Comparison of ENCODE assay signal across 24 cellular contexts in genomic region chr16:79810449-79811189, GRCh38.
DNase-seq lines count a peak whose midpoint lies in the region; FAIRE-seq and TF ChIP-seq lines count a peak whose summit lies in the region.
"Had no signal": no experiment of that assay in that cellular context is flagged by ENCODE, and none has a peak within 500 bp of the region (broad histone marks: within the 10 kb centered on the region; RNA-seq: fewer than 3 reads in every experiment).

No MANE protein-coding gene starts in this region.

- no peaks in the 10 kb centered on the region for H3K36me3 ChIP-seq in bronchial epithelial cell (ENCODE audit: control insufficient read depth, insufficient read depth, low read length)
- H3K36me3 ChIP-seq in endodermal cell (ENCODE audit: control insufficient read depth, insufficient read depth, low read length): no peaks in the 10 kb centered on the region
- H3K36me3 ChIP-seq: BLaER1 treated with 17β-estradiol and CSF1 and Interleukin-3, amounts not matched to agents 10 nM and 100 nM; brain microvascular endothelial cell; Peyer's patch had no signal

- in situ Hi-C loops in Caki2 (cut with HindIII; ENCODE audit: low pct_unique_long_range_greater_than_20kb, low sequenced_read_pairs): no loop called here

- no peaks in the 10 kb centered on the region for H3K27me3 ChIP-seq in bronchial epithelial cell (ENCODE audit: control insufficient read depth, insufficient read depth, low read length)
- no peaks in the 10 kb centered on the region for H3K27me3 ChIP-seq in endodermal cell (ENCODE audit: control insufficient read depth, insufficient read depth, low read length, poor library complexity, severe bottlenecking)
- H3K27me3 ChIP-seq: BLaER1 treated with 17β-estradiol and CSF1 and Interleukin-3, amounts not matched to agents 10 nM and 100 nM; brain microvascular endothelial cell; Peyer's patch had no signal

- H3K36me3 Mint-ChIP-seq in endodermal cell (ENCODE audit: low read depth): no peaks in the 10 kb centered on the region
- H3K36me3 Mint-ChIP-seq: natural killer cell; stimulated activated effector memory CD8-positive, alpha-beta T cell treated with anti-CD3 and anti-CD28 coated beads, Interleukin-12 subunit alpha, Interleukin-12 subunit beta, amount 100 ng/mL, for 72 hours had no signal

- TF ChIP-seq CTCF in bronchial epithelial cell (IDR thresholded peaks at IDR 0.05; ENCODE audit: insufficient read depth, low read length, severe bottlenecking) (no peak), endodermal cell (conservative IDR thresholded peaks at IDR 0.05) (no peak)

- 88% methylated on average over 6 of the region's 6 CpGs; no CpG with 5 or more reads in 1 of the 2 experiments for WGBS in endodermal cell (ENCODE audit: insufficient coverage in 1 of 2, insufficient read length in 1 of 2), 2 experiments

- no peak overlapping the region for H3K27ac Mint-ChIP-seq in endodermal cell
- H3K27ac Mint-ChIP-seq: activated CD4-positive, alpha-beta T cell treated with anti-CD3 and anti-CD28 coated beads for 36 hours; activated T-cell treated with anti-CD3 and anti-CD28 coated beads, Interleukin-2, amount 50 U/mL, for 24 hours; natural killer cell; stimulated activated effector memory CD8-positive, alpha-beta T cell treated with anti-CD3 and anti-CD28 coated beads, Interleukin-12 subunit alpha, Interleukin-12 subunit beta, amount 100 ng/mL, for 72 hours; T-helper 17 cell had no signal

- peaks cover 12% of the 10 kb centered on the region for H3K9me3 ChIP-seq in endodermal cell (ENCODE audit: control insufficient read depth, low read length)
- H3K9me3 ChIP-seq: Peyer's patch had no signal

- FAIRE-seq in bronchial epithelial cell (lab: Jason Lieb, UNC): no peak

- peaks cover 4% of the 10 kb centered on the region for H3K27me3 Mint-ChIP-seq in endodermal cell (ENCODE audit: insufficient read depth)

- no peaks in the 10 kb centered on the region for H3K4me1 ChIP-seq in endodermal cell (ENCODE audit: control insufficient read depth, insufficient read depth, low read length)
- H3K4me1 ChIP-seq: Peyer's patch had no signal

- DNase-seq in Caki2 (ENCODE audit: low read depth): peak; percentile 40
- DNase-seq in NCI-H226: peak; percentile 26
- peak; percentile 80 for DNase-seq in bronchial epithelial cell (ENCODE audit: low read depth)
- DNase-seq in iPS-NIHi7 (ENCODE audit: extremely low spot score): peak; percentile 13
- DNase-seq in endodermal cell: no peak
- DNase-seq in NCI-H2196 (lab: John Stamatoyannopoulos, UW; ENCODE audit: unreplicated experiment): no peak
- DNase-seq in central memory CD4-positive, alpha-beta T cell: no peak
- no peak for DNase-seq in SK-N-DZ (ENCODE audit: low spot score)
- DNase-seq: activated CD4-positive, alpha-beta T cell treated with anti-CD3 and anti-CD28 coated beads for 36 hours; activated T-cell treated with anti-CD3 and anti-CD28 coated beads, Interleukin-2, amount 50 U/mL, for 24 hours; cortex of kidney; head of caudate nucleus; IMR-90; natural killer cell; NCI-H2081 treated with DMSO at 0.1 percent for 48 hours; NCI-H510A treated with DMSO at 0.1 percent for 48 hours; Peyer's patch; retina; T-helper 17 cell had no signal

- no peak overlapping the region for H3K9ac ChIP-seq in endodermal cell (ENCODE audit: extremely low read depth, low read length, poor library complexity, severe bottlenecking)
- H3K9ac ChIP-seq: BLaER1 treated with 17β-estradiol and CSF1 and Interleukin-3, amounts not matched to agents 10 nM and 100 nM had no signal

- peaks cover 7% of the 10 kb centered on the region for H3K4me1 Mint-ChIP-seq in endodermal cell
- H3K4me1 Mint-ChIP-seq: activated CD4-positive, alpha-beta T cell treated with anti-CD3 and anti-CD28 coated beads for 36 hours; natural killer cell; stimulated activated effector memory CD8-positive, alpha-beta T cell treated with anti-CD3 and anti-CD28 coated beads, Interleukin-12 subunit alpha, Interleukin-12 subunit beta, amount 100 ng/mL, for 72 hours; T-helper 17 cell had no signal

- H3K4me3 ChIP-seq in bronchial epithelial cell (ENCODE audit: low read depth, low read length) (no peak overlapping the region), endodermal cell (ENCODE audit: low read length) (no peak overlapping the region)
- H3K4me3 ChIP-seq: BLaER1 treated with 17β-estradiol and CSF1 and Interleukin-3, amounts not matched to agents 10 nM and 100 nM; Peyer's patch; SK-N-MC had no signal

- peaks cover 7% of the 10 kb centered on the region for H3K9me3 Mint-ChIP-seq in endodermal cell
- H3K9me3 Mint-ChIP-seq: activated T-cell treated with anti-CD3 and anti-CD28 coated beads, Interleukin-2, amount 50 U/mL, for 24 hours; natural killer cell; stimulated activated effector memory CD8-positive, alpha-beta T cell treated with anti-CD3 and anti-CD28 coated beads, Interleukin-12 subunit alpha, Interleukin-12 subunit beta, amount 100 ng/mL, for 72 hours had no signal

- no peak overlapping the region for H3K4me3 Mint-ChIP-seq in endodermal cell
- H3K4me3 Mint-ChIP-seq: activated CD4-positive, alpha-beta T cell treated with anti-CD3 and anti-CD28 coated beads for 36 hours; activated T-cell treated with anti-CD3 and anti-CD28 coated beads, Interleukin-2, amount 50 U/mL, for 24 hours; natural killer cell; stimulated activated effector memory CD8-positive, alpha-beta T cell treated with anti-CD3 and anti-CD28 coated beads, Interleukin-12 subunit alpha, Interleukin-12 subunit beta, amount 100 ng/mL, for 72 hours; T-helper 17 cell had no signal

- H3K27ac ChIP-seq in endodermal cell (ENCODE audit: low read depth, low read length): no peak overlapping the region
- H3K27ac ChIP-seq: brain microvascular endothelial cell, HL-60, Peyer's patch, SK-N-MC had no signal

Comparison
In these comparisons a context has a peak if more than half of its experiments do, and no peak if none do; other contexts are left out.
1. DNase-seq: peak in Caki2 (single experiment), NCI-H226 (single experiment), bronchial epithelial cell (single experiment) and iPS-NIHi7 (single experiment); none in endodermal cell (single experiment), NCI-H2196 (single experiment), central memory CD4-positive, alpha-beta T cell (single experiment) and SK-N-DZ (single experiment).